ENCODE assay signal across 8 cellular contexts in genomic region chr19:3034845-3035541, GRCh38. TPM values are rescaled to one million over a fixed set of nuclear protein-coding genes. Genes with fewer than 3 reads are reported as not detected.
DNase-seq lines count a peak whose midpoint lies in the region; TF ChIP-seq lines count a peak whose summit lies in the region.

No MANE protein-coding gene starts in this region.

- H3K9me3 ChIP-seq in hepatocyte (ENCODE audit: low read depth) = no peaks in the 10 kb centered on the region

- H3K27ac ChIP-seq in hepatocyte (peak overlapping the region; percentile 85), skin epidermis (peak overlapping the region; percentile 35 to 94 (median 87))

- no peaks in the 10 kb centered on the region for H3K36me3 Mint-ChIP-seq in activated naive CD4-positive, alpha-beta T cell treated with anti-CD3 and anti-CD28 coated beads, Interleukin-2, amount 50 U/mL, for 24 hours

- H3K4me1 Mint-ChIP-seq in activated naive CD4-positive, alpha-beta T cell treated with anti-CD3 and anti-CD28 coated beads, Interleukin-2, amount 50 U/mL, for 24 hours = peaks cover 35% of the 10 kb centered on the region

- no peaks in the 10 kb centered on the region for H3K9me2 ChIP-seq in hepatocyte (replicated peaks; ENCODE audit: insufficient read depth)

- peak overlapping the region; percentile 14 for H3K4me3 ChIP-seq in hepatocyte
- H3K4me3 ChIP-seq in skin epidermis = peak overlapping the region; percentile 33 to 50 (median 50)

- peak overlapping the region; percentile 30 for H2AFZ ChIP-seq in hepatocyte

- no peaks in the 10 kb centered on the region for H3K27me3 Mint-ChIP-seq in activated naive CD4-positive, alpha-beta T cell treated with anti-CD3 and anti-CD28 coated beads, Interleukin-2, amount 50 U/mL, for 24 hours

- no peaks in the 10 kb centered on the region for H3K27me3 ChIP-seq in hepatocyte

- peaks cover 23% of the 10 kb centered on the region for H3K4me1 ChIP-seq in hepatocyte (ENCODE audit: insufficient read depth)

- H4K20me1 ChIP-seq in hepatocyte (ENCODE audit: insufficient read depth, poor library complexity, severe bottlenecking) = no peaks in the 10 kb centered on the region

- POLR2A ChIA-PET in GM10248 (lab: Yijun Ruan, JAX) = interaction anchor here (0.7 to 1.3 kb wide), 3 partner anchors 18 to 90 kb away, joined by 3 to 6 read pairs (median 3); no protein-coding TSS in a partner anchor

- H3K9me3 Mint-ChIP-seq in activated naive CD4-positive, alpha-beta T cell treated with anti-CD3 and anti-CD28 coated beads, Interleukin-2, amount 50 U/mL, for 24 hours = no peaks in the 10 kb centered on the region

- DNase-seq in NCI-H748 (lab: John Stamatoyannopoulos, UW; ENCODE audit: unreplicated experiment) (peak; percentile 22), NCI-H748 treated with DMSO at 0.1 percent for 48 hours (lab: John Stamatoyannopoulos, UW) (no peak), NCI-H226 (peak; percentile 66), hepatocyte (ENCODE audit: low spot score) (peak; percentile 62), GM10248 (ENCODE audit: extremely low spot score) (no peak), NCI-H187 (lab: John Stamatoyannopoulos, UW) (no peak)

- 3% methylated on average over 23 of the region's 23 CpGs for WGBS in hepatocyte (ENCODE audit: low lambda C conversion rate, missing lambda C conversion rate)

- no peaks in the 10 kb centered on the region for H3K36me3 ChIP-seq in hepatocyte (replicated peaks; ENCODE audit: insufficient read depth, low read depth)

- TF ChIP-seq CTCF in hepatocyte (IDR thresholded peaks at IDR 0.05; ENCODE audit: poor library complexity) = no peak
- no peak for TF ChIP-seq CTCF in GM10248 (IDR thresholded peaks at IDR 0.05; ENCODE audit: control extremely low read depth, extremely low read depth, low read depth, missing control alignments)

- CTCF ChIA-PET in GM10248 (lab: Yijun Ruan, JAX) = interaction anchor here (0.9 to 3.9 kb wide), 14 partner anchors 11 to 91 kb away, joined by 3 to 19 read pairs (median 4); partner anchors contain the start of gene TLE6

- peak overlapping the region; percentile 84 for H3K4me2 ChIP-seq in hepatocyte

- H3K79me2 ChIP-seq in hepatocyte = no peaks in the 10 kb centered on the region

- peak overlapping the region; percentile 98 for H3K27ac Mint-ChIP-seq in activated naive CD4-positive, alpha-beta T cell treated with anti-CD3 and anti-CD28 coated beads, Interleukin-2, amount 50 U/mL, for 24 hours

- peak overlapping the region; percentile 92 for H3K4me3 Mint-ChIP-seq in activated naive CD4-positive, alpha-beta T cell treated with anti-CD3 and anti-CD28 coated beads, Interleukin-2, amount 50 U/mL, for 24 hours

RNA-seq across cellular contexts. Expression of gene TLE2, which starts 5.9 kb away (rescaled TPM):
- 25.4 and 36.2 TPM in 2 replicates for total RNA-seq in hepatocyte
- 71.1 and 82.0 TPM in 2 replicates for polyA plus RNA-seq in hepatocyte

RNA-seq across cellular contexts. Expression of gene TLE5, which starts 27.3 kb away (rescaled TPM):
- total RNA-seq in hepatocyte = 241 and 260 TPM in 2 replicates
- polyA plus RNA-seq in hepatocyte = 308 and 340 TPM in 2 replicates

RNA-seq across cellular contexts. Expression of gene TLE6, which starts 57.6 kb away (rescaled TPM):
- 1.2 and 4.7 TPM in 2 replicates for total RNA-seq in hepatocyte
- polyA plus RNA-seq in hepatocyte = 1.2 and 3.9 TPM in 2 replicates

RNA-seq across cellular contexts. Expression of gene GNA11, which starts 59.2 kb away (rescaled TPM):
- 53.8 and 60.2 TPM in 2 replicates for total RNA-seq in hepatocyte
- 100 and 115 TPM in 2 replicates for polyA plus RNA-seq in hepatocyte

Comparison
In these comparisons a context has a peak if more than half of its experiments do, and no peak if none do; other contexts are left out.
1. DNase-seq: peak in NCI-H748 (single experiment), NCI-H226 (single experiment) and hepatocyte (single experiment); none in NCI-H748 treated with DMSO at 0.1 percent for 48 hours (single experiment), GM10248 (single experiment) and NCI-H187 (0 of 2).